In the genomic region with DNA sequence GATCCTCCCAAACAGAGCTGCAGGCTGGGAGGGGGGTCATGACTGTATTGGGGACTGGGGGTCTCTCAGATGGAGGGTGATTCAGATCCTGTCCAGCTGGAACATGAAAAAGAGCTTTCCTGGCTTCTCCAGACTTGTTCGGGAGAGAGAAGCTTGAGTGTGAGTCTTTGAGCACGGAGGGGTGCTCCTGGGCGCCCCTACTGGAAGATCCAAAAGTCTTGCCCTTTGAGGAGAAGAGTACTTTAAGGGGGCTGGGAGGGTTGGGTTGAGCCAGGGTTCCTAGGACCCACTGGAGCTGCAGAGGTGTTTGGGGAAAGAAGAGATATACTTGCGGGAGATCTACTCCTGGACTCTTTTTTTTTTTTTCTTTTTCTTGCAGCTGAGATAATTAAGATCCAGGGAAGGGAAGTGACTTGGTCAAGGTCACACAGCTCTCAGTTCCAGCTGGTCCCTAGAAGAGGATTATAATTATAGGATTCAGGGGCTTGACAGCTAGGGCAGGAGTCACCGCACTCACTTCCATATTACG, we compare ENCODE assay signal across 8 cellular contexts.
DNase-seq lines count a peak whose midpoint lies in the region; ATAC-seq and TF ChIP-seq lines count a peak whose summit lies in the region.

No MANE protein-coding gene starts in this region.

- H3K27ac Mint-ChIP-seq in stimulated activated naive B cell treated with anti-CD40 and anti-IgM and Interleukin-4, amounts not matched to agents 10 μg/mL and 1 μg/mL and 100 μg/mL, for 72 hours, result peak overlapping the region; percentile 70

- in situ Hi-C loops in GM13977 (cut with MboI; ENCODE audit: low pct_unique_long_range_greater_than_20kb, low sequenced_read_pairs, unreplicated experiment) (no loop called here), T47D (cut with HindIII; ENCODE audit: low pct_unique_long_range_greater_than_20kb, low sequenced_read_pairs) (no loop called here)

- H3K27ac ChIP-seq in RWPE2 (ENCODE audit: poor library complexity, severe bottlenecking), result peak overlapping the region; percentile 97

- TF ChIP-seq CTCF in GM13977 (IDR thresholded peaks at IDR 0.05; ENCODE audit: extremely low read depth, insufficient read depth, missing control alignments) (peak; percentile 61), RWPE2 (IDR thresholded peaks at IDR 0.05; ENCODE audit: poor library complexity, severe bottlenecking) (peak; percentile 81)

- no peaks in the 10 kb centered on the region for H3K27me3 ChIP-seq in RWPE2 (ENCODE audit: insufficient read depth, poor library complexity, severe bottlenecking)

- H3K4me3 ChIP-seq in RWPE2 (ENCODE audit: severe bottlenecking), result peak overlapping the region; percentile 91

- peaks cover 53 to 72% of the 10 kb centered on the region in 2 donors for H3K4me1 Mint-ChIP-seq in stimulated activated naive B cell treated with anti-CD40 and anti-IgM and Interleukin-4, amounts not matched to agents 10 μg/mL and 1 μg/mL and 100 μg/mL, for 72 hours

- no peaks in the 10 kb centered on the region for H3K9me3 Mint-ChIP-seq in stimulated activated naive B cell treated with anti-CD40 and anti-IgM and Interleukin-4, amounts not matched to agents 10 μg/mL and 1 μg/mL and 100 μg/mL, for 72 hours

- peaks cover 67% of the 10 kb centered on the region for H3K4me1 ChIP-seq in RWPE2 (ENCODE audit: insufficient read depth, poor library complexity, severe bottlenecking)

- no peak for ATAC-seq in RWPE2 (ENCODE audit: low read depth)
- no peak for ATAC-seq in stimulated activated naive B cell treated with anti-CD40 and anti-IgM and Interleukin-4, amounts not matched to agents 10 μg/mL and 1 μg/mL and 100 μg/mL, for 72 hours (replicated peaks)
- ATAC-seq in HG02885 (IDR thresholded peaks at IDR 0.05; ENCODE audit: poor library complexity, unreplicated experiment), result no peak
- ATAC-seq in GM18517 (IDR thresholded peaks at IDR 0.05; ENCODE audit: unreplicated experiment), result no peak

- H3K4me3 Mint-ChIP-seq in stimulated activated naive B cell treated with anti-CD40 and anti-IgM and Interleukin-4, amounts not matched to agents 10 μg/mL and 1 μg/mL and 100 μg/mL, for 72 hours, result peak overlapping the region; percentile 85 to 90

- no peaks in the 10 kb centered on the region for H3K36me3 ChIP-seq in RWPE2 (ENCODE audit: low read depth)

- no peaks in the 10 kb centered on the region for H3K27me3 Mint-ChIP-seq in stimulated activated naive B cell treated with anti-CD40 and anti-IgM and Interleukin-4, amounts not matched to agents 10 μg/mL and 1 μg/mL and 100 μg/mL, for 72 hours

- H3K9me3 ChIP-seq in RWPE2 (ENCODE audit: severe bottlenecking), result no peaks in the 10 kb centered on the region

- H3K36me3 Mint-ChIP-seq in stimulated activated naive B cell treated with anti-CD40 and anti-IgM and Interleukin-4, amounts not matched to agents 10 μg/mL and 1 μg/mL and 100 μg/mL, for 72 hours, result peaks cover 0 to 16% of the 10 kb centered on the region in 2 donors

- peak; percentile 54 to 65 for DNase-seq in AML-193 (lab: John Stamatoyannopoulos, UW)
- DNase-seq in GM13977 (ENCODE audit: low spot score), result peak; percentile 77
- no peak for DNase-seq in RWPE2 (ENCODE audit: low spot score)
- DNase-seq in T47D (ENCODE audit: low read depth in 1 of 2, low spot score in 1 of 2), result peak; percentile 73 to 90
- peak; percentile 75 for DNase-seq in iris pigment epithelial cell (ENCODE audit: low read depth)
- no peak for DNase-seq in stimulated activated naive B cell treated with anti-CD40 and anti-IgM and Interleukin-4, amounts not matched to agents 10 μg/mL and 1 μg/mL and 100 μg/mL, for 72 hours

Comparison
In these comparisons a context has a peak if more than half of its experiments do, and no peak if none do; other contexts are left out.
1. DNase-seq: peak in AML-193 (2 of 2), GM13977 (single experiment), T47D (2 of 2) and iris pigment epithelial cell (single experiment); none in RWPE2 (single experiment) and stimulated activated naive B cell treated with anti-CD40 and anti-IgM and Interleukin-4, amounts not matched to agents 10 μg/mL and 1 μg/mL and 100 μg/mL, for 72 hours (single experiment).